In genomic region chr1:28735961-28736449, GRCh38 we compare ENCODE assay signal across 8 cellular contexts. TPM values are rescaled to one million over a fixed set of nuclear protein-coding genes. Genes with fewer than 3 reads are reported as not detected.
DNase-seq lines count a peak whose midpoint lies in the region; ATAC-seq and TF ChIP-seq lines count a peak whose summit lies in the region.

No MANE protein-coding gene starts in this region.

- H3K36me3 Mint-ChIP-seq in natural killer cell = peaks cover 10% of the 10 kb centered on the region

- peak overlapping the region; percentile 86 for H3K27ac ChIP-seq in KOPT-K1 (ENCODE audit: low read depth, low read length, poor library complexity, severe bottlenecking)
- H3K27ac ChIP-seq in coronary artery = peak overlapping the region; percentile 92 to 94

- H3K36me3 ChIP-seq in KOPT-K1 (ENCODE audit: insufficient read depth, low read length) = peaks cover 28% of the 10 kb centered on the region

- H3K9me3 ChIP-seq in KOPT-K1 (ENCODE audit: insufficient read depth, low read length, poor library complexity, severe bottlenecking) = no peaks in the 10 kb centered on the region

- DNase-seq in AG09309 (ENCODE audit: low read depth) (no peak), coronary artery (ENCODE audit: low spot score) (no peak), natural killer cell (no peak), HUDEP-2 (lab: John Stamatoyannopoulos, UW; ENCODE audit: unreplicated experiment in 76 of 76) (no peak), retina (no peak)

- H3K27me3 Mint-ChIP-seq in natural killer cell (ENCODE audit: low read depth in 2 of 2) = no peaks in the 10 kb centered on the region

- H3K4me3 ChIP-seq in AG09309 (ENCODE audit: control insufficient read depth, low read depth, low read length) (peak overlapping the region; percentile 53), coronary artery (peak overlapping the region; percentile 91)

- H3K4me3 Mint-ChIP-seq in natural killer cell = peak overlapping the region; percentile 95

- H3K27ac Mint-ChIP-seq in natural killer cell = peak overlapping the region; percentile 90 to 93

- ATAC-seq in natural killer cell = no peak
- no peak for ATAC-seq in HG02970 (IDR thresholded peaks at IDR 0.05; ENCODE audit: low FRiP score, unreplicated experiment)
- no peak for ATAC-seq in HG02610 (IDR thresholded peaks at IDR 0.05; ENCODE audit: unreplicated experiment)

- no peaks in the 10 kb centered on the region for H3K9me3 Mint-ChIP-seq in natural killer cell

- intact Hi-C loops in natural killer cell (cut with micrococcal nuclease) = loop anchor here (1.0 to 10.0 kb wide), 8 partner anchors 67 to 1581 kb away; partner anchors contain the start of genes GMEB1, RCC1, RNU11 and SLC9A1

- TF ChIP-seq CTCF in AG09309 (IDR thresholded peaks at IDR 0.05; ENCODE audit: control insufficient read depth, insufficient read depth, low read depth, low read length, missing control alignments) (no peak), coronary artery (IDR thresholded peaks at IDR 0.05) (no peak), natural killer cell (IDR thresholded peaks at IDR 0.05) (no peak)

- peaks cover 34 to 39% of the 10 kb centered on the region in 2 donors for H3K4me1 Mint-ChIP-seq in natural killer cell

RNA-seq across cellular contexts. Expression of gene YTHDF2, which starts 0.7 kb away (rescaled TPM):
- 10 to 100 TPM; 78.9 to 98.3 (median 97.9) TPM for total RNA-seq in natural killer cell
